Comparison of ENCODE assay signal across 1 cellular context in the genomic region with DNA sequence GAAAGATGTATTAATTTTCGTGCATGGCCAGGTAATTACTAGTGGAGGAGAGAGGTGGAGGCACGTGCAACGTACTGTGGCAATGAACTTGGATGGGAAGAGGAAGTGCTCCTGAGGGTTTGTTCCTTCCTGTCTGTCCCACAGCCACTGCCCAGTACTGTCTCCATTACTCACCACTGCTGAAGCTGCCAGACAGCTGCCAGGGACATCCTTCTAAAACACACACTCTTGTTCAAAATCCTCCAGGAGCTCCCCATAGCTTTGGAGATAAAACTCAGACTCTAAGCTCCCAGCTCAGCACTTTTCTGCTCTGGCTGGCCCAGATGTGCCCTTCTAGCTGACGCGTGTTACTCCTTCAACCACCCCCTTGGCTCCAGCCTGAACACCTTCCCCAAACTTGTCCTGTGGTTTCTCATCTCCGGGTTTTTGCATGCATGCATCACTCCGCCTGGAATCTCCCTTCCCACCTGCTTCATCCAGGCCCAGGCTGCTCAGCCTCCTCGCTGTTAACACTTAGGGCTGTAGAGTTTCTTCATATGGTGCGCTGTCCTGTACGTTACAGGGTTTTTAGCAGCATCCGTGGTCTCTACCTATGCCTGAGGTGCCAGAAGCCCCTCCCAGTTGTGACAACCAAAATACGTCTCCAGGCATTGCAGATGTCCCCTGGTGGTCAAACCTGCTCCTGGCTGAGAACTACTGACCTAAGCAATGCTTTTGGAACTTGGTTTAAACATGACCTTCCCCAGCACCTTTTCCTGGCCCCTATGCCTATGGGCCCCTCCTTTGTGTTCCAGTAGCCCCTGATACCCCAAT.
TF ChIP-seq lines count a peak whose summit lies in the region.

No MANE protein-coding gene starts in this region.

TF ChIP-seq in HCT116, 20 proteins besides CTCF, POLR2A, EP300 and RAD21:
- no peak for TF ChIP-seq EZH2phosphoT487 (IDR thresholded peaks at IDR 0.05; ENCODE audit: borderline replicate concordance)
- no peak for TF ChIP-seq TCF7L2 (IDR thresholded peaks at IDR 0.05; ENCODE audit: borderline replicate concordance, extremely low read depth, insufficient read depth, insufficient read length)
- no peak for TF ChIP-seq SRF (IDR thresholded peaks at IDR 0.05; ENCODE audit: low read depth)
- no peak for TF ChIP-seq EGR1 (IDR thresholded peaks at IDR 0.05; ENCODE audit: low read depth)
- no peak for TF ChIP-seq CBX3 (IDR thresholded peaks at IDR 0.05; ENCODE audit: low read depth)
- no peak for TF ChIP-seq ZNF274 (IDR thresholded peaks at IDR 0.05; ENCODE audit: low read depth, low read length)
- no peak for TF ChIP-seq CEBPB (IDR thresholded peaks at IDR 0.05; ENCODE audit: low read depth)
- TF ChIP-seq YY1 (IDR thresholded peaks at IDR 0.05; ENCODE audit: extremely low read depth, insufficient replicate concordance, low read depth, low read length), result no peak
- no peak for TF ChIP-seq SIN3A (IDR thresholded peaks at IDR 0.05; ENCODE audit: low read depth)
- TF ChIP-seq JUND (IDR thresholded peaks at IDR 0.05), result no peak
- no peak for TF ChIP-seq ELF1 (IDR thresholded peaks at IDR 0.05; ENCODE audit: borderline replicate concordance, low read depth)
- TF ChIP-seq, protein P1, sequence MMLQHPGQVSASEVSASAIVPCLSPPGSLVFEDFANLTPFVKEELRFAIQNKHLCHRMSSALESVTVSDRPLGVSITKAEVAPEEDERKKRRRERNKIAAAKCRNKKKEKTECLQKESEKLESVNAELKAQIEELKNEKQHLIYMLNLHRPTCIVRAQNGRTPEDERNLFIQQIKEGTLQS (IDR thresholded peaks at IDR 0.05), result no peak
- TF ChIP-seq, protein P2, sequence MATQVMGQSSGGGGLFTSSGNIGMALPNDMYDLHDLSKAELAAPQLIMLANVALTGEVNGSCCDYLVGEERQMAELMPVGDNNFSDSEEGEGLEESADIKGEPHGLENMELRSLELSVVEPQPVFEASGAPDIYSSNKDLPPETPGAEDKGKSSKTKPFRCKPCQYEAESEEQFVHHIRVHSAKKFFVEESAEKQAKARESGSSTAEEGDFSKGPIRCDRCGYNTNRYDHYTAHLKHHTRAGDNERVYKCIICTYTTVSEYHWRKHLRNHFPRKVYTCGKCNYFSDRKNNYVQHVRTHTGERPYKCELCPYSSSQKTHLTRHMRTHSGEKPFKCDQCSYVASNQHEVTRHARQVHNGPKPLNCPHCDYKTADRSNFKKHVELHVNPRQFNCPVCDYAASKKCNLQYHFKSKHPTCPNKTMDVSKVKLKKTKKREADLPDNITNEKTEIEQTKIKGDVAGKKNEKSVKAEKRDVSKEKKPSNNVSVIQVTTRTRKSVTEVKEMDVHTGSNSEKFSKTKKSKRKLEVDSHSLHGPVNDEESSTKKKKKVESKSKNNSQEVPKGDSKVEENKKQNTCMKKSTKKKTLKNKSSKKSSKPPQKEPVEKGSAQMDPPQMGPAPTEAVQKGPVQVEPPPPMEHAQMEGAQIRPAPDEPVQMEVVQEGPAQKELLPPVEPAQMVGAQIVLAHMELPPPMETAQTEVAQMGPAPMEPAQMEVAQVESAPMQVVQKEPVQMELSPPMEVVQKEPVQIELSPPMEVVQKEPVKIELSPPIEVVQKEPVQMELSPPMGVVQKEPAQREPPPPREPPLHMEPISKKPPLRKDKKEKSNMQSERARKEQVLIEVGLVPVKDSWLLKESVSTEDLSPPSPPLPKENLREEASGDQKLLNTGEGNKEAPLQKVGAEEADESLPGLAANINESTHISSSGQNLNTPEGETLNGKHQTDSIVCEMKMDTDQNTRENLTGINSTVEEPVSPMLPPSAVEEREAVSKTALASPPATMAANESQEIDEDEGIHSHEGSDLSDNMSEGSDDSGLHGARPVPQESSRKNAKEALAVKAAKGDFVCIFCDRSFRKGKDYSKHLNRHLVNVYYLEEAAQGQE (IDR thresholded peaks at IDR 0.05; ENCODE audit: low read depth), result no peak
- no peak for TF ChIP-seq FOSL1 (IDR thresholded peaks at IDR 0.05; ENCODE audit: low read depth)
- TF ChIP-seq ZFX (IDR thresholded peaks at IDR 0.05), result no peak
- no peak for TF ChIP-seq EZH2 (IDR thresholded peaks at IDR 0.05)
- no peak for TF ChIP-seq SP1 (IDR thresholded peaks at IDR 0.05; ENCODE audit: low read depth)
- TF ChIP-seq POLR2AphosphoS5 (IDR thresholded peaks at IDR 0.05; ENCODE audit: low read depth, low read length), result no peak
